Comparison of ENCODE assay signal across 27 cellular contexts in genomic region chr6:29769336-29769735, GRCh38. TPM values are rescaled to one million over a fixed set of nuclear protein-coding genes. Genes with fewer than 3 reads are reported as not detected.
"Had no signal": no experiment of that assay in that cellular context is flagged by ENCODE, and none has a peak within 500 bp of the region (broad histone marks: within the 10 kb centered on the region; RNA-seq: fewer than 3 reads in every experiment).

No MANE protein-coding gene starts in this region.

- H3K4me3 Mint-ChIP-seq: activated naive CD8-positive, alpha-beta T cell treated with anti-CD3 and anti-CD28 coated beads for 36 hours; immature natural killer cell; mesothelial cell of epicardium; naive thymus-derived CD8-positive, alpha-beta T cell; stimulated activated naive CD8-positive, alpha-beta T cell treated with anti-CD3 and anti-CD28 coated beads, Interleukin-15, amount 100 ng/mL, for 72 hours had no signal

- ATAC-seq: esophagus mucosa; left ventricle myocardium superior; naive thymus-derived CD8-positive, alpha-beta T cell; pancreas; psoas muscle; right cardiac atrium; stimulated activated naive CD8-positive, alpha-beta T cell treated with anti-CD3 and anti-CD28 coated beads, Interleukin-15, amount 100 ng/mL, for 72 hours had no signal

- H3K4me1 Mint-ChIP-seq: immature natural killer cell, mesothelial cell of epicardium had no signal

- H3K36me3 Mint-ChIP-seq: activated naive CD8-positive, alpha-beta T cell treated with anti-CD3 and anti-CD28 coated beads for 36 hours; immature natural killer cell; mesothelial cell of epicardium had no signal

- H3K27ac Mint-ChIP-seq: activated naive CD8-positive, alpha-beta T cell treated with anti-CD3 and anti-CD28 coated beads for 36 hours; immature natural killer cell; mesothelial cell of epicardium had no signal

- FAIRE-seq: astrocyte, endothelial cell of umbilical vein, pancreas, TTC549 had no signal

- DNase-seq: activated CD4-positive, alpha-beta T cell treated with anti-CD3 and anti-CD28 coated beads, Interleukin-2, amount 50 U/mL, for 1 hour; activated CD4-positive, CD25-positive, alpha-beta regulatory T cell treated with anti-CD3 and anti-CD28 coated beads, Interleukin-2, amount 50 U/mL, for 72 hours; activated CD8-positive, alpha-beta memory T cell treated with anti-CD3 and anti-CD28 coated beads for 24 hours; activated naive CD4-positive, alpha-beta T cell treated with Interleukin-2 at 50 U/mL for 16 hours; activated naive CD8-positive, alpha-beta T cell treated with anti-CD3 and anti-CD28 coated beads for 36 hours; activated T-cell treated with anti-CD3 and anti-CD28 coated beads, Interleukin-2, amount 50 U/mL, for 48 hours; central memory CD4-positive, alpha-beta T cell; dermis blood vessel endothelial cell; effector memory CD4-positive, alpha-beta T cell; foreskin melanocyte; immature natural killer cell; left ventricle myocardium superior; mammary epithelial cell; naive thymus-derived CD8-positive, alpha-beta T cell; pancreas; psoas muscle; right cardiac atrium; stimulated activated CD4-positive, alpha-beta T cell treated with anti-CD3 and anti-CD28 coated beads, Interleukin-1b, Interleukin-23, amount 100 ng/mL, for 48 hours; stimulated activated naive CD8-positive, alpha-beta T cell treated with anti-CD3 and anti-CD28 coated beads, Interleukin-15, amount 100 ng/mL, for 72 hours; WERI-Rb-1 had no signal

- H3K9me3 Mint-ChIP-seq: activated naive CD8-positive, alpha-beta T cell treated with anti-CD3 and anti-CD28 coated beads for 36 hours; immature natural killer cell; mesothelial cell of epicardium; naive thymus-derived CD8-positive, alpha-beta T cell; stimulated activated naive CD8-positive, alpha-beta T cell treated with anti-CD3 and anti-CD28 coated beads, Interleukin-15, amount 100 ng/mL, for 72 hours had no signal

RNA-seq across cellular contexts. Expression of gene HLA-G, which starts 58.3 kb away (rescaled TPM):
- total RNA-seq: dermis blood vessel endothelial cell, left ventricle myocardium superior, skeletal muscle tissue, urinary bladder had no signal
